Comparison of ENCODE assay signal across 8 cellular contexts in genomic region chr4:159101983-159102622, GRCh38. TPM values are rescaled to one million over a fixed set of nuclear protein-coding genes. Genes with fewer than 3 reads are reported as not detected.
DNase-seq lines count a peak whose midpoint lies in the region; ATAC-seq, FAIRE-seq and TF ChIP-seq lines count a peak whose summit lies in the region.

No MANE protein-coding gene starts in this region.

- POLR2A ChIA-PET in HepG2 (lab: Yijun Ruan, JAX), result no interaction called here

- H3K27ac ChIP-seq in ascending aorta, result peak overlapping the region; percentile 91 to 94
- no peak overlapping the region for H3K27ac ChIP-seq in HepG2 (ENCODE audit: extremely low read length, insufficient read depth, low read length)
- H3K27ac ChIP-seq in upper lobe of right lung, result peak overlapping the region; percentile 94

- no peak for ATAC-seq in HepG2
- no peak for ATAC-seq in upper lobe of right lung
- no peak for ATAC-seq in HG02763 (IDR thresholded peaks at IDR 0.05; ENCODE audit: unreplicated experiment)

- peaks cover 22% of the 10 kb centered on the region for H3K36me3 Mint-ChIP-seq in activated naive CD4-positive, alpha-beta T cell treated with anti-CD3 and anti-CD28 coated beads for 36 hours (ENCODE audit: low read depth)

- H3K9ac ChIP-seq in HepG2 (ENCODE audit: insufficient read depth, low read depth, low read length), result peak overlapping the region; percentile 59

- H3K9me3 ChIP-seq in ascending aorta, result no peaks in the 10 kb centered on the region
- no peaks in the 10 kb centered on the region for H3K9me3 ChIP-seq in HepG2 (ENCODE audit: low read length)
- H3K9me3 ChIP-seq in upper lobe of right lung, result no peaks in the 10 kb centered on the region

- in situ Hi-C loops in HepG2 (cut with HindIII; ENCODE audit: extremely low pct_ligation_motif_present, low pct_unique_long_range_greater_than_20kb), result loop anchor here (10.0 kb wide), 1 partner anchor 73 kb away; no protein-coding TSS in a partner anchor

- BruUV-seq in HepG2 (replicated peaks; lab: Mats Ljungman, UMichigan), result no TSS peak

- H3K4me1 ChIP-seq in ascending aorta (peaks cover 0 to 8% of the 10 kb centered on the region in 2 donors), HepG2 (ENCODE audit: insufficient read depth, low read length) (peaks cover 36% of the 10 kb centered on the region), upper lobe of right lung (peaks cover 21% of the 10 kb centered on the region)

- TF ChIP-seq RAD21 in HepG2 (CRISPR knock-in tag; IDR thresholded peaks at IDR 0.05), result no peak

- 34% methylated on average over 13 of the region's 14 CpGs for WGBS in HepG2 (ENCODE audit: low lambda C conversion rate)

- H3K27me3 ChIP-seq in ascending aorta, result no peaks in the 10 kb centered on the region
- no peaks in the 10 kb centered on the region; a peak in 1 of 5 replicates for H3K27me3 ChIP-seq in HepG2 (ENCODE audit: control insufficient read depth in 1 of 2, insufficient read depth in 2 of 2, low read length in 2 of 2)
- no peaks in the 10 kb centered on the region for H3K27me3 ChIP-seq in upper lobe of right lung

- H3K27ac Mint-ChIP-seq in activated naive CD4-positive, alpha-beta T cell treated with anti-CD3 and anti-CD28 coated beads for 36 hours, result peak overlapping the region; percentile 71

- intact Hi-C loops in activated naive CD4-positive, alpha-beta T cell treated with anti-CD3 and anti-CD28 coated beads for 36 hours (cut with micrococcal nuclease), result loop anchor here (1.0 to 5.0 kb wide), 7 partner anchors 25 to 379 kb away; partner anchors contain the start of gene PPID
- intact Hi-C loops in ascending aorta (cut with DNase I), result loop anchor here (2.0 to 10.0 kb wide), 5 partner anchors 190 to 430 kb away; partner anchors contain the start of genes C4orf46, ETFDH and PPID
- intact Hi-C loops in HepG2 (cut with micrococcal nuclease; ENCODE audit: unreplicated experiment), result loop anchor here (1.0 to 10.0 kb wide), 4 partner anchors 55 to 377 kb away; partner anchors contain the start of gene PPID
- intact Hi-C loops in upper lobe of right lung (cut with DNase I), result no loop called here

- no peak overlapping the region for H2AFZ ChIP-seq in HepG2 (ENCODE audit: low read length)

- no peak for DNase-seq in activated naive CD4-positive, alpha-beta T cell treated with anti-CD3 and anti-CD28 coated beads for 36 hours
- DNase-seq in activated naive CD4-positive, alpha-beta T cell treated with Interleukin-2 at 50 U/mL for 16 hours, result no peak
- peak in 1 of 2 donors; percentile 63 for DNase-seq in ascending aorta (ENCODE audit: low spot score in 2 of 2)
- DNase-seq in HepG2 (ENCODE audit: low spot score), result no peak
- DNase-seq in upper lobe of right lung, result no peak
- no peak for DNase-seq in DMS79 treated with DMSO at 0.1 percent for 48 hours (lab: John Stamatoyannopoulos, UW)
- no peak for DNase-seq in SW 1271 (lab: John Stamatoyannopoulos, UW)

- no peak for TF ChIP-seq EP300 in HepG2 (IDR thresholded peaks at IDR 0.05; ENCODE audit: low read depth in 2 of 2, low read length in 2 of 2)
- TF ChIP-seq EP300 in HepG2 (CRISPR knock-in tag; IDR thresholded peaks at IDR 0.05; ENCODE audit: borderline replicate concordance), result no peak

- no peaks in the 10 kb centered on the region for H3K27me3 Mint-ChIP-seq in activated naive CD4-positive, alpha-beta T cell treated with anti-CD3 and anti-CD28 coated beads for 36 hours (ENCODE audit: low read depth)

- H3K4me2 ChIP-seq in HepG2 (ENCODE audit: low read depth, low read length), result peak overlapping the region; percentile 85

- peaks cover 32% of the 10 kb centered on the region for H3K79me2 ChIP-seq in HepG2 (ENCODE audit: insufficient read depth, low read length)

- H3K36me3 ChIP-seq in ascending aorta (no peaks in the 10 kb centered on the region), HepG2 (replicated peaks in 1 of 2; ENCODE audit: control insufficient read depth in 1 of 2, insufficient read depth in 2 of 2, low read length in 2 of 2) (no peaks in the 10 kb centered on the region), upper lobe of right lung (no peaks in the 10 kb centered on the region)

- no peak for TF ChIP-seq POLR2A in HepG2 (IDR thresholded peaks at IDR 0.05; ENCODE audit: insufficient read depth in 1 of 2, low read depth in 2 of 2, low read length in 2 of 2)

- no peak for FAIRE-seq in HepG2 (lab: Jason Lieb, UNC)

- H4K20me1 ChIP-seq in HepG2 (ENCODE audit: insufficient read depth, low read length), result peaks cover 6% of the 10 kb centered on the region; the same call in 1 of the 2 replicates

- peak overlapping the region; percentile 92 to 93 for H3K4me3 ChIP-seq in ascending aorta
- peak overlapping the region; percentile 93 to 99 (median 96); a peak in 5 of 6 replicates for H3K4me3 ChIP-seq in HepG2 (replicated peaks in 1 of 3; ENCODE audit: insufficient read depth in 1 of 3, low read depth in 2 of 3, low read length in 3 of 3)
- H3K4me3 ChIP-seq in upper lobe of right lung, result peak overlapping the region; percentile 71

- peaks cover 40% of the 10 kb centered on the region for H3K4me1 Mint-ChIP-seq in activated naive CD4-positive, alpha-beta T cell treated with anti-CD3 and anti-CD28 coated beads for 36 hours (ENCODE audit: low read depth)

- CTCF ChIA-PET in activated naive CD4-positive, alpha-beta T cell treated with anti-CD3 and anti-CD28 coated beads for 36 hours (lab: Charles Lee), result interaction anchor here (1.0 to 1.6 kb wide), 3 partner anchors 101 to 244 kb away, joined by 3 to 6 read pairs (median 4); no protein-coding TSS in a partner anchor
- CTCF ChIA-PET in HepG2 (lab: Yijun Ruan, JAX; ENCODE audit: low intra/inter-chr PET ratio, low total read pairs), result no interaction called here

- TF ChIP-seq CTCF in ascending aorta (IDR thresholded peaks at IDR 0.05), result no peak
- TF ChIP-seq CTCF in HepG2 (CRISPR knock-in tag; IDR thresholded peaks at IDR 0.05), result no peak
- no peak for TF ChIP-seq CTCF in upper lobe of right lung (IDR thresholded peaks at IDR 0.05)

- no peaks in the 10 kb centered on the region for H3K9me3 Mint-ChIP-seq in activated naive CD4-positive, alpha-beta T cell treated with anti-CD3 and anti-CD28 coated beads for 36 hours

- H3K4me3 Mint-ChIP-seq in activated naive CD4-positive, alpha-beta T cell treated with anti-CD3 and anti-CD28 coated beads for 36 hours, result peak overlapping the region; percentile 69

TF ChIP-seq in HepG2, 621 proteins besides CTCF, POLR2A, EP300 and RAD21 (continues in another document):
- TF ChIP-seq ZNF589 (CRISPR knock-in tag; conservative IDR thresholded peaks at IDR 0.05) (no peak), SNAI1 (CRISPR knock-in tag; IDR thresholded peaks at IDR 0.05; ENCODE audit: borderline replicate concordance) (no peak), PRDM4 (CRISPR knock-in tag; IDR thresholded peaks at IDR 0.05; ENCODE audit: borderline replicate concordance) (no peak), EEA1 (CRISPR knock-in tag; IDR thresholded peaks at IDR 0.05; ENCODE audit: borderline replicate concordance) (no peak), ZNF550 (CRISPR knock-in tag; IDR thresholded peaks at IDR 0.05; ENCODE audit: borderline replicate concordance) (no peak), TGIF2 (CRISPR knock-in tag; IDR thresholded peaks at IDR 0.05) (no peak), ZBTB3 (CRISPR knock-in tag; IDR thresholded peaks at IDR 0.05; ENCODE audit: borderline replicate concordance, low read depth) (no peak), ZNF34 (CRISPR knock-in tag; IDR thresholded peaks at IDR 0.05; ENCODE audit: borderline replicate concordance) (no peak), ZC3H13 (CRISPR knock-in tag; IDR thresholded peaks at IDR 0.05) (no peak)

RNA-seq across cellular contexts. Expression of gene RAPGEF2, which starts 0.8 kb away (rescaled TPM):
- total RNA-seq in activated naive CD4-positive, alpha-beta T cell treated with anti-CD3 and anti-CD28 coated beads for 36 hours, result 10 to 100 TPM; 21.2 to 26.1 TPM
- total RNA-seq in ascending aorta (65.7 TPM), HepG2 (2016; rRNA removed; fragmentation: Illumina TruSeq; extraction: Trizol) (23.0 and 24.3 TPM in 2 replicates), upper lobe of right lung (61.3 TPM)
- 4.9 and 6.3 TPM in 2 replicates for total RNA-seq in HepG2 (2016; cell fraction: cytosol; rRNA removed; fragmentation: Illumina TruSeq; extraction: Trizol; ENCODE audit: low read depth)
- 22.0 and 23.7 TPM in 2 replicates for total RNA-seq in HepG2 (2016; cell fraction: insoluble cytoplasmic fraction; rRNA removed; fragmentation: Illumina TruSeq; extraction: Trizol)
- total RNA-seq in HepG2 (2016; cell fraction: membrane; rRNA removed; fragmentation: Illumina TruSeq; extraction: Trizol), result 5.0 and 6.3 TPM in 2 replicates
- 35.9 and 37.8 TPM in 2 replicates for total RNA-seq in HepG2 (2016; cell fraction: nucleus; rRNA removed; fragmentation: Illumina TruSeq; extraction: Trizol)
- 17.2 and 19.2 TPM in 2 replicates for polyA plus RNA-seq in HepG2 (2011; rRNA removed)
- polyA plus RNA-seq in HepG2 (2011; cell fraction: cytosol; rRNA removed), result 13.6 and 17.3 TPM in 2 replicates
- polyA plus RNA-seq in HepG2 (2011; cell fraction: nucleus; rRNA removed), result 22.9 and 26.6 TPM in 2 replicates
- polyA plus RNA-seq in HepG2 (2012), result 12.4 and 13.7 TPM in 2 replicates
- polyA plus RNA-seq in HepG2 (2016; cell fraction: cytosol; fragmentation: Illumina TruSeq; extraction: Trizol; ENCODE audit: low read depth), result 0.24 and 0.32 TPM in 2 replicates
- polyA plus RNA-seq in HepG2 (2016; cell fraction: insoluble cytoplasmic fraction; fragmentation: Illumina TruSeq; extraction: Trizol; ENCODE audit: low read depth), result 12.6 and 13.0 TPM in 2 replicates
- 0.80 and 1.2 TPM in 2 replicates for polyA plus RNA-seq in HepG2 (2016; cell fraction: membrane; fragmentation: Illumina TruSeq; extraction: Trizol; ENCODE audit: low read depth)
- 21.9 and 25.9 TPM in 2 replicates for polyA plus RNA-seq in HepG2 (2016; cell fraction: nucleus; fragmentation: Illumina TruSeq; extraction: Trizol; ENCODE audit: insufficient read depth, low read depth)
- 24.7 and 32.1 TPM in 2 replicates for polyA minus RNA-seq in HepG2 (2011; rRNA and poly(A)+ RNA removed; ENCODE audit: low replicate concordance)
- 18.1 and 20.7 TPM in 2 replicates for polyA minus RNA-seq in HepG2 (2011; cell fraction: cytosol; rRNA and poly(A)+ RNA removed)
- 83.3 and 91.0 TPM in 2 replicates for polyA minus RNA-seq in HepG2 (2011; cell fraction: nucleus; rRNA and poly(A)+ RNA removed)
